8 cellular contexts compared by ENCODE assay signal in the genomic region with DNA sequence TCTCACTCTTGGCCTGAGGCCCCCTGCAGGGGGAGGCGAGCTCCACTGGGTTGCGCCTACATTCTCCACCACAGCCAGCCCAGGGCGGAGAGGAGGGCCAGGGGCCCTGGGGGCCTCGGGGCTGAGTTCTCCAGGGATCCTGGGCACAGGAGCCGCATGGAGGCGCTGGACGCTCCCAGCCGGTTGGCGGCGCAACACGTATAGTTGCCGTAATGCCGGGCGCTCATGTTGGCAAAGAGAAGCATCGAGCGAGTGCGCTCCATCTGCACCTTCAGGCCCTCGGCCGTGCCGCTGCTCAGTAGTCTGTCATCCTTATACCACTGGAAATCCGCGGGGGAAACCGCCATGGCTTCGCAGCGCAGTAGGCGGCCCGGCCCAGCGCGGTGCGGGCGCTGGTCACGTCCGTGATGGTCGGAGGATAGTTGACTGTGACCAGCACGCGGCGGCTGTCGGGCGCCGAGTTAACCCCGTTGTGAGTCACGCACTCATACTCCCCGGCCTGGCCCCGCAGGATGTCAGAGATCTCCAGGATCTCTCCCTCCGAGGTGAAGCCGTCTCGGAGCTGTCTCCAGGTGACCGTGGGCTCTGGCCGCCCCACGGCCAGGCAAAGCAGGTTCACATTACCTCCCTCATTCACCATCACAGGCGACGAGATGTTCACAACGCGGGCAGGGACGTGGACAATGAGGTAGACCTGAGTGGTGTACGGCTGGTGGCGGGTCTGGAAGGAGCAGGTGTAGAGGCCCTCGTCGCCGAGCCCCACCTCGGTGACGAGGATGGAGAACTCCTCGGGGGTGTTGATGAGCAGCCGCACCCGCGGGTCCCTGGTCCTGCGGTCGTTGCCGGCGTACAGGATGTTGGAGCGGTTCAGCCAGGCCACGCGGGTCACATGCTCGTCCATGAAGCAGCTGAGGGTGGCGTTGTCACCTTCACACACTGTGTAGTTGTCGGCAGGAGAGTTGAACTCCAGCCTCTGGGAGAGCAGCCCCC. TPM values are rescaled to one million over a fixed set of nuclear protein-coding genes. Genes with fewer than 3 reads are reported as not detected.
DNase-seq lines count a peak whose midpoint lies in the region; ATAC-seq and TF ChIP-seq lines count a peak whose summit lies in the region.
"Not testable (repeated sequence)": the region's sequence is repeated elsewhere in the genome, so short reads cannot be mapped to it uniquely, and the experiment has no call there.

No MANE protein-coding gene starts in this region.

- peaks cover 0 to 19% (median 7%) of the 10 kb centered on the region in 4 donors for H3K4me1 Mint-ChIP-seq in CD4-positive, CD25-positive, alpha-beta regulatory T cell
- peaks cover 10 to 14% of the 10 kb centered on the region in 2 donors for H3K4me1 Mint-ChIP-seq in effector memory CD8-positive, alpha-beta T cell (ENCODE audit: low read depth in 2 of 2)
- H3K4me1 Mint-ChIP-seq in stimulated activated naive B cell treated with anti-CD40 and anti-IgM and Interleukin-4, amounts not matched to agents 10 μg/mL and 1 μg/mL and 100 μg/mL, for 72 hours, result peaks cover 13 to 15% of the 10 kb centered on the region in 2 donors

- H3K9me3 ChIP-seq in CD4-positive, CD25-positive, alpha-beta regulatory T cell (ENCODE audit: control insufficient read depth in 2 of 2, low read length in 2 of 2); MG63; psoas muscle: not testable (repeated sequence)

- peak; percentile 60 for ATAC-seq in CD4-positive, CD25-positive, alpha-beta regulatory T cell (ENCODE audit: low read depth in 2 of 2)
- ATAC-seq in effector memory CD8-positive, alpha-beta T cell (replicated peaks), result peak; percentile 81
- ATAC-seq in psoas muscle, result peak; percentile 62 to 82 (median 72)
- peak; percentile 68 to 71 for ATAC-seq in stimulated activated naive B cell treated with anti-CD40 and anti-IgM and Interleukin-4, amounts not matched to agents 10 μg/mL and 1 μg/mL and 100 μg/mL, for 72 hours (replicated peaks)

- intact Hi-C loops in psoas muscle (cut with DNase I), result loop anchor here in 1 of 2 donors (5.0 to 10.0 kb wide), 2 partner anchors 262 to 645 kb away; no protein-coding TSS in a partner anchor

- peaks cover 19% of the 10 kb centered on the region for H3K27me3 Mint-ChIP-seq in CD4-positive, CD25-positive, alpha-beta regulatory T cell
- H3K27me3 Mint-ChIP-seq in effector memory CD8-positive, alpha-beta T cell, result peaks cover 6 to 21% of the 10 kb centered on the region in 2 donors
- H3K27me3 Mint-ChIP-seq in stimulated activated naive B cell treated with anti-CD40 and anti-IgM and Interleukin-4, amounts not matched to agents 10 μg/mL and 1 μg/mL and 100 μg/mL, for 72 hours, result peaks cover 33 to 54% of the 10 kb centered on the region in 2 donors

- H3K36me3 Mint-ChIP-seq in CD4-positive, CD25-positive, alpha-beta regulatory T cell; effector memory CD8-positive, alpha-beta T cell (ENCODE audit: insufficient read depth): not testable (repeated sequence)
- H3K36me3 Mint-ChIP-seq in stimulated activated naive B cell treated with anti-CD40 and anti-IgM and Interleukin-4, amounts not matched to agents 10 μg/mL and 1 μg/mL and 100 μg/mL, for 72 hours, result peaks cover 8 to 13% of the 10 kb centered on the region in 2 donors

- TF ChIP-seq CTCF in WI38 (IDR thresholded peaks at IDR 0.05; ENCODE audit: low read depth, low read length), result peak; percentile 5; the same call in 1 of the 2 replicates
- TF ChIP-seq CTCF in kidney epithelial cell (IDR thresholded peaks at IDR 0.05; ENCODE audit: insufficient read depth, low read length, poor library complexity, severe bottlenecking), result peak; percentile 37
- TF ChIP-seq CTCF in psoas muscle (IDR thresholded peaks at IDR 0.05), result peak; percentile 29

- H3K4me3 ChIP-seq in CD4-positive, CD25-positive, alpha-beta regulatory T cell (ENCODE audit: low read depth, low read length), result peak overlapping the region; percentile 35
- not testable (repeated sequence) for H3K4me3 ChIP-seq in MG63
- H3K4me3 ChIP-seq in WI38 (ENCODE audit: low read depth, low read length) (peak overlapping the region; percentile 40), kidney epithelial cell (ENCODE audit: low read depth, low read length) (peak overlapping the region; percentile 31), psoas muscle (peak overlapping the region; percentile 69)

- H3K27ac ChIP-seq in CD4-positive, CD25-positive, alpha-beta regulatory T cell (ENCODE audit: insufficient read depth, low read length, poor library complexity, severe bottlenecking); psoas muscle: not testable (repeated sequence)

- not testable (repeated sequence) for H3K36me3 ChIP-seq in CD4-positive, CD25-positive, alpha-beta regulatory T cell (ENCODE audit: control insufficient read depth, insufficient read depth, low read length); MG63; kidney epithelial cell (ENCODE audit: control insufficient read depth, insufficient read depth, low read length); psoas muscle (ENCODE audit: insufficient read depth in 1 of 2, low read depth in 1 of 2)

- H3K27me3 ChIP-seq in CD4-positive, CD25-positive, alpha-beta regulatory T cell (ENCODE audit: control insufficient read depth, insufficient read depth, low read length); MG63; psoas muscle (ENCODE audit: insufficient read depth in 3 of 3, low read length in 2 of 3): not testable (repeated sequence)
- peaks cover 12% of the 10 kb centered on the region for H3K27me3 ChIP-seq in kidney epithelial cell (ENCODE audit: control insufficient read depth, insufficient read depth, low read length)

- H3K9me3 Mint-ChIP-seq in CD4-positive, CD25-positive, alpha-beta regulatory T cell; effector memory CD8-positive, alpha-beta T cell; stimulated activated naive B cell treated with anti-CD40 and anti-IgM and Interleukin-4, amounts not matched to agents 10 μg/mL and 1 μg/mL and 100 μg/mL, for 72 hours: not testable (repeated sequence)

- WGBS in psoas muscle, 3 donors, result 1 to 3% (median 2%) methylated on average over 50 to 76 of the region's 76 CpGs

- DNase-seq in CD4-positive, CD25-positive, alpha-beta regulatory T cell, result peak; percentile 13 to 44 (median 23)
- DNase-seq in MG63 (peak; percentile 8), psoas muscle (peak in 1 of 2 donors; percentile 30)
- peak; percentile 17 for DNase-seq in activated gamma-delta T cell treated with anti-CD3 and anti-CD28 coated beads, Interleukin-2, amount 50 U/mL, for 16 hours (ENCODE audit: low read depth)
- DNase-seq in effector memory CD8-positive, alpha-beta T cell, result peak; percentile 41 to 45 (median 45)
- DNase-seq in kidney epithelial cell (ENCODE audit: low read depth), result not testable (repeated sequence)
- peak; percentile 10 for DNase-seq in stimulated activated naive B cell treated with anti-CD40 and anti-IgM and Interleukin-4, amounts not matched to agents 10 μg/mL and 1 μg/mL and 100 μg/mL, for 72 hours

- peak overlapping the region; percentile 71 to 93 (median 90) for H3K27ac Mint-ChIP-seq in CD4-positive, CD25-positive, alpha-beta regulatory T cell
- H3K27ac Mint-ChIP-seq in effector memory CD8-positive, alpha-beta T cell, result peak overlapping the region; percentile 81 to 84
- peak overlapping the region; percentile 88 for H3K27ac Mint-ChIP-seq in stimulated activated naive B cell treated with anti-CD40 and anti-IgM and Interleukin-4, amounts not matched to agents 10 μg/mL and 1 μg/mL and 100 μg/mL, for 72 hours

- H3K4me1 ChIP-seq in CD4-positive, CD25-positive, alpha-beta regulatory T cell (ENCODE audit: control insufficient read depth, insufficient read depth, low read length, poor library complexity, severe bottlenecking), result peaks cover 11% of the 10 kb centered on the region
- H3K4me1 ChIP-seq in psoas muscle, result not testable (repeated sequence)

- peak overlapping the region; percentile 90 to 95 (median 94) for H3K4me3 Mint-ChIP-seq in CD4-positive, CD25-positive, alpha-beta regulatory T cell
- peak overlapping the region; percentile 87 to 91 for H3K4me3 Mint-ChIP-seq in effector memory CD8-positive, alpha-beta T cell
- H3K4me3 Mint-ChIP-seq in stimulated activated naive B cell treated with anti-CD40 and anti-IgM and Interleukin-4, amounts not matched to agents 10 μg/mL and 1 μg/mL and 100 μg/mL, for 72 hours, result peak overlapping the region; percentile 92 to 94

RNA-seq across cellular contexts. Expression of a gene that starts 6.8 kb away (rescaled TPM):
- 10.5 TPM for total RNA-seq in CD4-positive, CD25-positive, alpha-beta regulatory T cell
- 1 to 10 TPM; 4.9 to 8.9 (median 8.1) TPM for polyA plus RNA-seq in CD4-positive, CD25-positive, alpha-beta regulatory T cell
- total RNA-seq in MG63 (2014; rRNA removed; shearing (Covaris generic); ENCODE audit: low replicate concordance), result 5.5 and 15.7 TPM in 2 replicates
- total RNA-seq in kidney epithelial cell, result 4.0 and 7.0 TPM in 2 replicates
- total RNA-seq in psoas muscle, result 10 to 100 TPM; 16.3 to 18.3 (median 17.1) TPM
- polyA plus RNA-seq in psoas muscle, result 10 to 100 TPM in 1 of 3 donors, 1 to 10 TPM in 2; 3.3 to 16.1 (median 5.4) TPM
